20 cellular contexts compared by ENCODE assay signal in genomic region chr1:96771847-96772246, GRCh38.
"Had no signal": no experiment of that assay in that cellular context is flagged by ENCODE, and none has a peak within 500 bp of the region (broad histone marks: within the 10 kb centered on the region; RNA-seq: fewer than 3 reads in every experiment).

No MANE protein-coding gene starts in this region.

- H3K27ac ChIP-seq: gastroesophageal sphincter, pancreas, stomach, thoracic aorta, transverse colon had no signal

- H3K36me3 ChIP-seq: pancreas, thoracic aorta had no signal

- H3K9me3 Mint-ChIP-seq: naive B cell, nephron had no signal

- H3K27me3 ChIP-seq: dorsolateral prefrontal cortex, gastroesophageal sphincter, pancreas, stomach, transverse colon had no signal

- DNase-seq: cortex of kidney; dorsolateral prefrontal cortex; effector CD8-positive, alpha-beta T cell; foreskin fibroblast; left colon; mesendoderm; naive B cell; occipital lobe; pancreas; right cardiac atrium; stimulated activated CD4-positive, alpha-beta T cell treated with anti-CD3 and anti-CD28 coated beads, Interleukin-12 subunit alpha, Interleukin-12 subunit beta, amount 100 ng/mL, for 4 hours; stimulated activated naive CD4-positive, alpha-beta T cell; stomach; substantia nigra; transverse colon had no signal

- H3K4me1 ChIP-seq: pancreas had no signal

- ATAC-seq: esophagus mucosa, gastroesophageal sphincter, right cardiac atrium had no signal

- H3K9me3 ChIP-seq: gastroesophageal sphincter, pancreas, stomach, thoracic aorta, transverse colon had no signal

- H3K4me3 ChIP-seq: dorsolateral prefrontal cortex, gastroesophageal sphincter, pancreas, stomach, thoracic aorta, transverse colon had no signal

- H3K27ac Mint-ChIP-seq: naive B cell, progenitor cell of endocrine pancreas had no signal
